ENCODE assay signal across 25 cellular contexts in genomic region chr17:21505819-21506815, GRCh38.
"Had no signal": no experiment of that assay in that cellular context is flagged by ENCODE, and none has a peak within 500 bp of the region (broad histone marks: within the 10 kb centered on the region; RNA-seq: fewer than 3 reads in every experiment).

No MANE protein-coding gene starts in this region.

- H3K9me3 Mint-ChIP-seq: naive thymus-derived CD8-positive, alpha-beta T cell; nephron progenitor cell; neural progenitor cell; stimulated activated memory B cell treated with anti-CD40 and anti-IgM and Interleukin-4, amounts not matched to agents 10 μg/mL and 1 μg/mL and 100 μg/mL, for 72 hours; type B pancreatic cell had no signal

- FAIRE-seq: kidney had no signal

- H3K27me3 ChIP-seq: ovary, right atrium auricular region, tibial nerve had no signal

- H3K27ac Mint-ChIP-seq: naive thymus-derived CD8-positive, alpha-beta T cell; nephron progenitor cell; neural progenitor cell; progenitor cell of endocrine pancreas; stimulated activated memory B cell treated with anti-CD40 and anti-IgM and Interleukin-4, amounts not matched to agents 10 μg/mL and 1 μg/mL and 100 μg/mL, for 72 hours; type B pancreatic cell had no signal

- H3K9ac ChIP-seq: neural progenitor cell had no signal

- H3K4me3 ChIP-seq: left lung, lower lobe of right lung, neural progenitor cell, ovary, right atrium auricular region, right lobe of liver, smooth muscle cell, suprapubic skin, thoracic aorta, tibial nerve had no signal

- H3K36me3 ChIP-seq: left lung, lower lobe of right lung, neural progenitor cell, ovary, right atrium auricular region, right lobe of liver, suprapubic skin, thoracic aorta, tibial nerve had no signal

- DNase-seq: hippocampal formation; kidney; left colon; lower lobe of right lung; mammary epithelial cell; mesenchymal stem cell; naive thymus-derived CD8-positive, alpha-beta T cell; nephron progenitor cell; ovary; right lobe of liver; stimulated activated CD4-positive, alpha-beta T cell treated with anti-CD3 and anti-CD28 coated beads, Interleukin-1b, Interleukin-23, amount 100 ng/mL, for 48 hours; stimulated activated CD4-positive, alpha-beta T cell treated with anti-CD3 and anti-CD28 coated beads, Interleukin-2, amount 100 ng/mL, for 48 hours; stimulated activated CD4-positive, alpha-beta T cell treated with anti-CD3 and anti-CD28 coated beads, Interleukin-4, amount 100 ng/mL, for 4 hours; stimulated activated CD8-positive, alpha-beta memory T cell treated with anti-CD3 and anti-CD28 coated beads, Interleukin-4, amount 100 ng/mL, for 48 hours; stimulated activated naive CD4-positive, alpha-beta T cell treated with Interleukin-2 at 50 U/mL for 16 hours had no signal

- H3K4me2 ChIP-seq: neural progenitor cell, smooth muscle cell had no signal

- H2AFZ ChIP-seq: neural progenitor cell had no signal

- ATAC-seq: left colon; left lung; lower lobe of right lung; naive thymus-derived CD8-positive, alpha-beta T cell; right lobe of liver; stimulated activated memory B cell treated with anti-CD40 and anti-IgM and Interleukin-4, amounts not matched to agents 10 μg/mL and 1 μg/mL and 100 μg/mL, for 72 hours had no signal

- H3K36me3 Mint-ChIP-seq: naive thymus-derived CD8-positive, alpha-beta T cell; neural progenitor cell; stimulated activated memory B cell treated with anti-CD40 and anti-IgM and Interleukin-4, amounts not matched to agents 10 μg/mL and 1 μg/mL and 100 μg/mL, for 72 hours; type B pancreatic cell had no signal

- H3K4me3 Mint-ChIP-seq: naive thymus-derived CD8-positive, alpha-beta T cell; nephron progenitor cell; neural progenitor cell; stimulated activated memory B cell treated with anti-CD40 and anti-IgM and Interleukin-4, amounts not matched to agents 10 μg/mL and 1 μg/mL and 100 μg/mL, for 72 hours; type B pancreatic cell had no signal

- H3K9me3 ChIP-seq: left lung, lower lobe of right lung, ovary, right atrium auricular region, right lobe of liver, suprapubic skin, thoracic aorta, tibial nerve had no signal

- H3K27ac ChIP-seq: left lung, lower lobe of right lung, neural progenitor cell, ovary, right atrium auricular region, right lobe of liver, suprapubic skin, thoracic aorta, tibial nerve had no signal
